ENCODE assay signal across 8 cellular contexts in the genomic region with DNA sequence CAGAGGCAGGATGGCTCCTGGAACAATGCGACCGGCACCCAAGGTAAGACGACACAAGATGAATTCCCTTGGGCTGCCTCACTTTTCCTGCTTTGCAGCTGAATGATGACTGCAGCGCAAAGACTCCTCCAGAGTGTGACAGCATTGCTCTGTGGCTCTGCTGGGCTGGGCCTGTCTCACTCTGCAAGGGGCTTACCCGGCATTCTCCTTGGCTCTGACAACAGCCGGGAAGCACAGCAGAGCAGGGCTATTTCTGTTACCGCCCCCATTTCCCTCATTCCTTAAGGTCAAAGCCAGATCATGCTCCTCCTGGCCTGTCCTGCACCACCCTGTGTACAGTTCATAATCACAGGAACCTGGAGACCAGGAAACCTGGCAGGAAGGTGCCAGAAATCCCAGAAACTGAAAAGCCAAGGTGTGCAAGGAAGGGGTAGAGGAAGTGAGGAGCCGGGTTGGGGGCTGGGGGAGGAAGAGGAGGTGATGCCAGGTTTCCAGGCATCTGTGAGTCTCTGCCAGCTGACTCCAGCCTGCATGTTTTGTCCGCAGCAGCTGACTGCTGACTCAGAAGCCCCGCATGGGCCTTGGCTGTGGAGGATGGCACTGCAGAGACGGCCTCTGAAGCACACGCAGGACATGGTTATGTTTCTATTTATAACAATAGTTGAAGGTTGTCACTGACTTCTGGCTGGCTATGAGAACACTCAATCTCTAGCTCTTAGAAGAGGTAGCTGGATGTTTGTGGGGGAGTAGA.
A peak's percentile ranks its signal among the peaks of the same experiment; 100 is the strongest.
DNase-seq lines count a peak whose midpoint lies in the region; ATAC-seq, FAIRE-seq and TF ChIP-seq lines count a peak whose summit lies in the region.

No MANE protein-coding gene starts in this region.

- no peak overlapping the region for H2AFZ ChIP-seq in fibroblast of lung (ENCODE audit: low read length)

- peak overlapping the region; percentile 32 for H3K9ac ChIP-seq in fibroblast of lung (ENCODE audit: insufficient read depth, low read length)

- no peak for TF ChIP-seq POLR2A in erythroblast (IDR thresholded peaks at IDR 0.05; ENCODE audit: low read length)

- POLR2A ChIA-PET in RWPE1 (lab: Yijun Ruan, JAX; ENCODE audit: low non-redundant PET): no interaction called here
- POLR2A ChIA-PET in CD4-positive, alpha-beta memory T cell (lab: Charles Lee; ENCODE audit: partially characterized antibody): interaction anchor here (0.9 kb wide), 1 partner anchor 12 kb away, joined by 3 read pairs; no protein-coding TSS in a partner anchor

- FAIRE-seq in small intestine (lab: Jason Lieb, UNC): no peak

- intact Hi-C loops in CD4-positive, alpha-beta memory T cell (cut with micrococcal nuclease): no loop called here

- no peaks in the 10 kb centered on the region for H3K9me3 Mint-ChIP-seq in naive B cell
- H3K9me3 Mint-ChIP-seq in CD4-positive, alpha-beta memory T cell: no peaks in the 10 kb centered on the region

- peak overlapping the region in 5 of 6 donors; percentile 33 to 89 (median 64) for H3K27ac Mint-ChIP-seq in naive B cell
- H3K27ac Mint-ChIP-seq in CD4-positive, alpha-beta memory T cell: no peak overlapping the region

- H3K27ac ChIP-seq in RWPE1 (peak overlapping the region; percentile 83), fibroblast of lung (ENCODE audit: insufficient read depth, low read length) (peak overlapping the region; percentile 88), small intestine (ENCODE audit: low read depth in 1 of 2, low read length in 1 of 2) (peak overlapping the region in 1 of 2 donors; percentile 28)
- H3K27ac ChIP-seq in CD4-positive, alpha-beta memory T cell (ENCODE audit: low read depth, low read length): no peak overlapping the region

- H3K4me1 ChIP-seq in fibroblast of lung (ENCODE audit: control insufficient read depth, extremely low read depth, insufficient read depth, low read length): peaks cover 26% of the 10 kb centered on the region
- no peaks in the 10 kb centered on the region for H3K4me1 ChIP-seq in CD4-positive, alpha-beta memory T cell (ENCODE audit: insufficient read depth, low read length)
- H3K4me1 ChIP-seq in small intestine (ENCODE audit: control insufficient read depth in 2 of 2, insufficient read depth in 1 of 2, low read depth in 1 of 2, low read length in 1 of 2): no peaks in the 10 kb centered on the region

- peaks cover 29% of the 10 kb centered on the region for H3K79me2 ChIP-seq in fibroblast of lung (ENCODE audit: control insufficient read depth, insufficient read depth, low read length)

- H3K36me3 Mint-ChIP-seq in naive B cell: no peaks in the 10 kb centered on the region
- peaks cover 8 to 15% of the 10 kb centered on the region in 2 donors for H3K36me3 Mint-ChIP-seq in CD4-positive, alpha-beta memory T cell

- H3K4me3 Mint-ChIP-seq in naive B cell: no peak overlapping the region
- H3K4me3 Mint-ChIP-seq in CD4-positive, alpha-beta memory T cell: no peak overlapping the region

- peak overlapping the region; percentile 89 for H3K4me2 ChIP-seq in fibroblast of lung (ENCODE audit: extremely low read depth, insufficient read depth, low read length)

- no peak; the same call in 1 of the 2 replicates for TF ChIP-seq CTCF in RWPE1 (conservative IDR thresholded peaks at IDR 0.05; ENCODE audit: low read depth)
- peak; percentile 56 to 61 for TF ChIP-seq CTCF in fibroblast of lung (conservative IDR thresholded peaks at IDR 0.05 in 1 of 2, IDR thresholded peaks at IDR 0.05 in 1 of 2; ENCODE audit: low read depth in 1 of 2, low read length in 2 of 2)

- no peaks in the 10 kb centered on the region for H3K27me3 Mint-ChIP-seq in naive B cell
- H3K27me3 Mint-ChIP-seq in CD4-positive, alpha-beta memory T cell: no peaks in the 10 kb centered on the region

- no peaks in the 10 kb centered on the region for H3K36me3 ChIP-seq in fibroblast of lung (ENCODE audit: control insufficient read depth, insufficient read depth, low read length)
- peaks cover 9% of the 10 kb centered on the region for H3K36me3 ChIP-seq in CD4-positive, alpha-beta memory T cell (ENCODE audit: insufficient read depth, low read length)
- H3K36me3 ChIP-seq in small intestine (ENCODE audit: control insufficient read depth in 2 of 2, insufficient read depth in 2 of 2, low read length in 2 of 2): peaks cover 0 to 6% of the 10 kb centered on the region in 2 donors

- no peaks in the 10 kb centered on the region for H3K27me3 ChIP-seq in fibroblast of lung (ENCODE audit: control insufficient read depth, insufficient read depth, low read length)
- H3K27me3 ChIP-seq in CD4-positive, alpha-beta memory T cell (ENCODE audit: insufficient read depth, low read length): no peaks in the 10 kb centered on the region
- no peaks in the 10 kb centered on the region for H3K27me3 ChIP-seq in small intestine (ENCODE audit: control insufficient read depth in 2 of 2, insufficient read depth in 2 of 2, low read length in 2 of 2)

- WGBS in small intestine, 3 donors: 53 to 84% (median 75%) methylated on average over 12 of the region's 12 CpGs

- no peaks in the 10 kb centered on the region for H4K20me1 ChIP-seq in fibroblast of lung (ENCODE audit: control insufficient read depth, extremely low read depth, insufficient read depth, low read length)

- CTCF ChIA-PET in RWPE1 (lab: Yijun Ruan, JAX): interaction anchor here (0.6 to 1.0 kb wide), 3 partner anchors 64 to 81 kb away, joined by 3 to 6 read pairs (median 4); no protein-coding TSS in a partner anchor
- CTCF ChIA-PET in CD4-positive, alpha-beta memory T cell (lab: Charles Lee; ENCODE audit: partially characterized antibody): interaction anchor here (1.3 kb wide), 1 partner anchor 115 kb away, joined by 3 read pairs; no protein-coding TSS in a partner anchor

- H3K9me3 ChIP-seq in fibroblast of lung (ENCODE audit: control insufficient read depth, insufficient read depth, low read depth, low read length) (no peaks in the 10 kb centered on the region), small intestine (ENCODE audit: control insufficient read depth, low read depth) (no peaks in the 10 kb centered on the region)
- H3K9me3 ChIP-seq in CD4-positive, alpha-beta memory T cell (ENCODE audit: control insufficient read depth in 1 of 2, low read length in 2 of 2): no peaks in the 10 kb centered on the region

- DNase-seq in ELF-1 (ENCODE audit: low read depth, low spot score) (peak; percentile 88), RWPE1 (ENCODE audit: low spot score) (peak; percentile 49), fibroblast of lung (ENCODE audit: low read depth in 2 of 2) (peak; percentile 88 to 90), naive B cell (no peak), erythroblast (lab: John Stamatoyannopoulos, UW) (no peak), small intestine (no peak)
- DNase-seq in CD4-positive, alpha-beta memory T cell: no peak

- H3K4me3 ChIP-seq in fibroblast of lung (replicated peaks in 1 of 4; ENCODE audit: control extremely low read depth in 1 of 4, insufficient read depth in 1 of 4, low read depth in 3 of 4, low read length in 4 of 4) (peak overlapping the region in 3 of 4 experiments; percentile 5 to 36 (median 10)), small intestine (ENCODE audit: low read depth in 1 of 2, low read length in 2 of 2) (no peak overlapping the region)
- no peak overlapping the region for H3K4me3 ChIP-seq in CD4-positive, alpha-beta memory T cell (ENCODE audit: low read length in 2 of 2)

- peaks cover 42 to 62% (median 52%) of the 10 kb centered on the region in 3 donors for H3K4me1 Mint-ChIP-seq in naive B cell
- H3K4me1 Mint-ChIP-seq in CD4-positive, alpha-beta memory T cell: peaks cover 0 to 4% (median 1%) of the 10 kb centered on the region in 4 donors

- no peak for ATAC-seq in naive B cell (ENCODE audit: low read depth in 2 of 2)
- no peak for ATAC-seq in HG02870 (IDR thresholded peaks at IDR 0.05; ENCODE audit: unreplicated experiment)

Comparison
In these comparisons a context has a peak if more than half of its experiments do, and no peak if none do; other contexts are left out.
1. DNase-seq: peak in ELF-1 (single experiment), RWPE1 (single experiment) and fibroblast of lung (2 of 2); none in naive B cell (single experiment), CD4-positive, alpha-beta memory T cell (0 of 5), erythroblast (0 of 2) and small intestine (single experiment).
2. H3K4me3 ChIP-seq: peak in fibroblast of lung (3 of 4); none in CD4-positive, alpha-beta memory T cell (0 of 2) and small intestine (0 of 2).
3. H3K27ac Mint-ChIP-seq: peak in naive B cell (5 of 6); none in CD4-positive, alpha-beta memory T cell (0 of 7).